8 cellular contexts compared by ENCODE assay signal in genomic region chr12:57610553-57611115, GRCh38. TPM values are rescaled to one million over a fixed set of nuclear protein-coding genes. Genes with fewer than 3 reads are reported as not detected.
A peak's percentile ranks its signal among the peaks of the same experiment; 100 is the strongest.
DNase-seq lines count a peak whose midpoint lies in the region; ATAC-seq and TF ChIP-seq lines count a peak whose summit lies in the region.

No MANE protein-coding gene starts in this region.

- DNase-seq in GM10266 (ENCODE audit: extremely low spot score) (peak; percentile 36), left cardiac atrium (peak; percentile 74), sciatic nerve (ENCODE audit: low spot score) (peak; percentile 82), GM19238 (ENCODE audit: insufficient read length, low spot score) (no peak), DMS153 (lab: John Stamatoyannopoulos, UW) (no peak), HPDE6-E6E7 (ENCODE audit: extremely low spot score) (no peak)
- DNase-seq in activated CD4-positive, alpha-beta memory T cell treated with anti-CD3 and anti-CD28 coated beads for 36 hours, result no peak

- no peak for TF ChIP-seq CTCF in GM10266 (IDR thresholded peaks at IDR 0.05; ENCODE audit: control insufficient read depth, insufficient read depth, low read depth, missing control alignments)

- CTCF ChIA-PET in activated CD4-positive, alpha-beta memory T cell treated with anti-CD3 and anti-CD28 coated beads for 36 hours (lab: Charles Lee), result interaction anchor here (1.1 to 2.0 kb wide), 3 partner anchors 10 to 27 kb away, joined by 3 to 9 read pairs (median 3); no protein-coding TSS in a partner anchor

- peak overlapping the region; percentile 58 for H3K4me3 Mint-ChIP-seq in activated CD4-positive, alpha-beta memory T cell treated with anti-CD3 and anti-CD28 coated beads for 36 hours

- POLR2A ChIA-PET in activated CD4-positive, alpha-beta memory T cell treated with anti-CD3 and anti-CD28 coated beads for 36 hours (lab: Charles Lee), result interaction anchor here (1.0 to 2.9 kb wide), 2 partner anchors 10 to 80 kb away, joined by 4 to 9 read pairs; no protein-coding TSS in a partner anchor

- H3K4me1 Mint-ChIP-seq in activated CD4-positive, alpha-beta memory T cell treated with anti-CD3 and anti-CD28 coated beads for 36 hours (ENCODE audit: low read depth), result peaks cover 11% of the 10 kb centered on the region

- intact Hi-C loops in activated CD4-positive, alpha-beta memory T cell treated with anti-CD3 and anti-CD28 coated beads for 36 hours (cut with micrococcal nuclease), result no loop called here
- intact Hi-C loops in left cardiac atrium (cut with DNase I) (no loop called here), sciatic nerve (cut with DNase I) (no loop called here)

- peaks cover 23% of the 10 kb centered on the region for H3K27me3 Mint-ChIP-seq in activated CD4-positive, alpha-beta memory T cell treated with anti-CD3 and anti-CD28 coated beads for 36 hours

- no peaks in the 10 kb centered on the region for H3K9me3 Mint-ChIP-seq in activated CD4-positive, alpha-beta memory T cell treated with anti-CD3 and anti-CD28 coated beads for 36 hours

- no peak overlapping the region for H3K27ac Mint-ChIP-seq in activated CD4-positive, alpha-beta memory T cell treated with anti-CD3 and anti-CD28 coated beads for 36 hours

- ATAC-seq in left cardiac atrium, result peak; percentile 57 to 58
- ATAC-seq in sciatic nerve, result peak; percentile 68
- ATAC-seq in HG03439 (IDR thresholded peaks at IDR 0.05; ENCODE audit: unreplicated experiment), result no peak

- peaks cover 2% of the 10 kb centered on the region for H3K36me3 Mint-ChIP-seq in activated CD4-positive, alpha-beta memory T cell treated with anti-CD3 and anti-CD28 coated beads for 36 hours

RNA-seq across cellular contexts. Expression of gene ARHGEF25, which starts 0.6 kb away (rescaled TPM):
- 1 to 10 TPM; 1.4 to 2.5 TPM for total RNA-seq in activated CD4-positive, alpha-beta memory T cell treated with anti-CD3 and anti-CD28 coated beads for 36 hours
- 10 to 100 TPM; 13.7 to 17.3 TPM for total RNA-seq in left cardiac atrium
- 61.3 TPM for total RNA-seq in sciatic nerve

RNA-seq across cellular contexts. Expression of gene DTX3, which starts 6.0 kb away (rescaled TPM):
- 10 to 100 TPM; 15.4 to 15.8 TPM for total RNA-seq in activated CD4-positive, alpha-beta memory T cell treated with anti-CD3 and anti-CD28 coated beads for 36 hours
- total RNA-seq in left cardiac atrium (10 to 100 TPM; 24.5 to 25.3 TPM), sciatic nerve (42.9 TPM)

RNA-seq across cellular contexts. Expression of gene PIP4K2C, which starts 19.6 kb away (rescaled TPM):
- total RNA-seq in activated CD4-positive, alpha-beta memory T cell treated with anti-CD3 and anti-CD28 coated beads for 36 hours, result 10 to 100 TPM; 17.8 to 20.6 TPM
- total RNA-seq in left cardiac atrium (10 to 100 TPM; 15.3 to 16.1 TPM), sciatic nerve (26.0 TPM)

RNA-seq across cellular contexts. Expression of gene B4GALNT1, which starts 22.4 kb away (rescaled TPM):
- total RNA-seq in activated CD4-positive, alpha-beta memory T cell treated with anti-CD3 and anti-CD28 coated beads for 36 hours, result 1 to 10 TPM; 1.7 to 2.1 TPM
- total RNA-seq in left cardiac atrium (1 to 10 TPM; 2.4 to 3.3 TPM), sciatic nerve (16.6 TPM)

Comparison
In these comparisons a context has a peak if more than half of its experiments do, and no peak if none do; other contexts are left out.
1. DNase-seq: peak in GM10266 (single experiment), left cardiac atrium (single experiment) and sciatic nerve (single experiment); none in activated CD4-positive, alpha-beta memory T cell treated with anti-CD3 and anti-CD28 coated beads for 36 hours (single experiment), GM19238 (single experiment), DMS153 (single experiment) and HPDE6-E6E7 (single experiment).
2. RNA of gene ARHGEF25, which starts 0.6 kb away (total RNA-seq): 61.3 TPM in sciatic nerve (single experiment) and 13.7 to 17.3 TPM in left cardiac atrium; 1.4 to 2.5 TPM in activated CD4-positive, alpha-beta memory T cell treated with anti-CD3 and anti-CD28 coated beads for 36 hours; every median in the first group is over 4 times any median in the second.